In genomic region chr7:85055906-85056305, GRCh38 we compare ENCODE assay signal across 25 cellular contexts.
"Had no signal": no experiment of that assay in that cellular context is flagged by ENCODE, and none has a peak within 500 bp of the region (broad histone marks: within the 10 kb centered on the region; RNA-seq: fewer than 3 reads in every experiment).

No MANE protein-coding gene starts in this region.

- ATAC-seq: heart right ventricle; left ventricle myocardium superior; lower lobe of right lung; natural killer cell; pancreas; right lobe of liver; stimulated activated naive CD8-positive, alpha-beta T cell treated with anti-CD3 and anti-CD28 coated beads, Interleukin-15, amount 100 ng/mL, for 72 hours had no signal

- DNase-seq: dorsolateral prefrontal cortex; effector CD4-positive, alpha-beta T cell; foreskin melanocyte; glutamatergic neuron; heart right ventricle; hippocampal formation; immature natural killer cell; islet precursor cell; left ventricle myocardium superior; lower lobe of right lung; natural killer cell; pancreas; right lobe of liver; small intestine; stimulated activated CD4-positive, alpha-beta T cell treated with anti-CD3 and anti-CD28 coated beads, Interleukin-12 subunit alpha, Interleukin-12 subunit beta, amount 100 ng/mL, for 4 hours; stimulated activated CD4-positive, alpha-beta T cell treated with anti-CD3 and anti-CD28 coated beads, Interleukin-1b, Interleukin-23, amount 100 ng/mL, for 48 hours; stimulated activated CD4-positive, alpha-beta T cell treated with anti-CD3 and anti-CD28 coated beads, Interleukin-4, amount 100 ng/mL, for 1 hour; stimulated activated CD8-positive, alpha-beta memory T cell treated with anti-CD3 and anti-CD28 coated beads, Interleukin-4, amount 100 ng/mL, for 48 hours; stimulated activated naive CD4-positive, alpha-beta T cell; stimulated activated naive CD8-positive, alpha-beta T cell treated with anti-CD3 and anti-CD28 coated beads, Interleukin-15, amount 100 ng/mL, for 72 hours; transverse colon had no signal

- H3K36me3 ChIP-seq: esophagus muscularis mucosa, heart right ventricle, lower lobe of right lung, neutrophil, pancreas, right lobe of liver, suprapubic skin, transverse colon, vagina had no signal

- H3K27ac ChIP-seq: dorsolateral prefrontal cortex, esophagus muscularis mucosa, heart right ventricle, lower lobe of right lung, neutrophil, pancreas, right lobe of liver, suprapubic skin, transverse colon, vagina had no signal

- H3K27me3 ChIP-seq: dorsolateral prefrontal cortex, esophagus muscularis mucosa, heart right ventricle, neutrophil, right lobe of liver, suprapubic skin, transverse colon, vagina had no signal

- H3K9me3 ChIP-seq: esophagus muscularis mucosa, heart right ventricle, lower lobe of right lung, neutrophil, pancreas, right lobe of liver, suprapubic skin, transverse colon, vagina had no signal

- FAIRE-seq: pancreas, small intestine had no signal

- H3K4me3 ChIP-seq: dorsolateral prefrontal cortex, esophagus muscularis mucosa, heart right ventricle, lower lobe of right lung, pancreas, right lobe of liver, suprapubic skin, transverse colon, vagina had no signal

- H3K4me1 ChIP-seq: esophagus muscularis mucosa, heart right ventricle, lower lobe of right lung, pancreas, right lobe of liver, suprapubic skin, transverse colon, vagina had no signal
